9 cellular contexts compared by ENCODE assay signal in genomic region chr3:13420817-13421755, GRCh38. TPM values are rescaled to one million over a fixed set of nuclear protein-coding genes. Genes with fewer than 3 reads are reported as not detected.
A peak's percentile ranks its signal among the peaks of the same experiment; 100 is the strongest.
DNase-seq lines count a peak whose midpoint lies in the region; ATAC-seq and TF ChIP-seq lines count a peak whose summit lies in the region.
"Had no signal": no experiment of that assay in that cellular context is flagged by ENCODE, and none has a peak within 500 bp of the region (broad histone marks: within the 10 kb centered on the region; RNA-seq: fewer than 3 reads in every experiment).

No MANE protein-coding gene starts in this region.

- no peak for TF ChIP-seq RAD21 in liver (IDR thresholded peaks at IDR 0.05)

- TSS peak; percentile 74 for BruUV-seq in PC-9 (replicated peaks; lab: Mats Ljungman, UMichigan)

- H3K27ac ChIP-seq in PC-9 (peak overlapping the region; percentile 54), liver (ENCODE audit: low read depth in 1 of 2, low read length in 2 of 2) (peak overlapping the region; percentile 56 to 76)
- H3K27ac ChIP-seq: epithelial cell of prostate had no signal

- H3K9ac ChIP-seq in liver (ENCODE audit: low read depth in 1 of 2, low read length in 2 of 2), result no peak overlapping the region

- intact Hi-C loops in PC-9 (cut with micrococcal nuclease; ENCODE audit: unreplicated experiment), result loop anchor here (2.0 kb wide), 1 partner anchor 32 kb away; no protein-coding TSS in a partner anchor

- H4K20me1 ChIP-seq in PC-9 (ENCODE audit: insufficient read depth), result peaks cover 12% of the 10 kb centered on the region

- WGBS in liver, result 69% methylated on average over 27 of the region's 27 CpGs

- H3K27me3 ChIP-seq in PC-9 (ENCODE audit: insufficient read depth, low read depth) (no peaks in the 10 kb centered on the region), liver (ENCODE audit: control insufficient read depth in 4 of 4, insufficient read depth in 4 of 4, low read length in 3 of 4) (no peaks in the 10 kb centered on the region)

- H3F3A ChIP-seq in PC-9 (ENCODE audit: insufficient read depth, low read depth), result peaks cover 23% of the 10 kb centered on the region; the same call in 1 of the 2 replicates

- no peak; the same call in 1 of the 2 replicates for TF ChIP-seq CTCF in PC-9 (conservative IDR thresholded peaks at IDR 0.05)
- TF ChIP-seq CTCF in liver (IDR thresholded peaks at IDR 0.05; ENCODE audit: low read depth, low read length, missing input control), result no peak

- peak overlapping the region; percentile 86 for H3K4me2 ChIP-seq in PC-9

- no peaks in the 10 kb centered on the region for H3K9me2 ChIP-seq in PC-9 (ENCODE audit: insufficient read depth)

- no peak for ATAC-seq in HG03520 (IDR thresholded peaks at IDR 0.05; ENCODE audit: unreplicated experiment)

- H3K4me1 ChIP-seq in PC-9 (replicated peaks; ENCODE audit: insufficient read depth) (peaks cover 42% of the 10 kb centered on the region), liver (ENCODE audit: control insufficient read depth in 4 of 4, insufficient read depth in 4 of 4, low read length in 3 of 4) (peaks cover 5 to 34% (median 19%) of the 10 kb centered on the region in 4 donors)

- peaks cover 36% of the 10 kb centered on the region for H3K79me2 ChIP-seq in PC-9 (ENCODE audit: low read depth)

- peak; percentile 16 for DNase-seq in NCI-H82 (lab: John Stamatoyannopoulos, UW)
- DNase-seq in NCI-H82 treated with DMSO at 0.1 percent for 48 hours (lab: John Stamatoyannopoulos, UW; ENCODE audit: unreplicated experiment), result no peak
- DNase-seq in PC-9, result peak; percentile 76 to 84
- DNase-seq in activated effector memory CD4-positive, alpha-beta T cell treated with Interleukin-2 at 50 U/mL for 16 hours, result peak; percentile 68
- DNase-seq in stimulated activated CD8-positive, alpha-beta memory T cell treated with anti-CD3 and anti-CD28 coated beads, Interleukin-2, amount 100 ng/mL, for 48 hours (ENCODE audit: low read depth in 2 of 2), result peak; percentile 42 to 60
- DNase-seq in NCI-H1092 (lab: John Stamatoyannopoulos, UW), result no peak

- no peaks in the 10 kb centered on the region for H3K9me3 ChIP-seq in PC-9 (ENCODE audit: insufficient read depth, low read depth)
- no peaks in the 10 kb centered on the region for H3K9me3 ChIP-seq in liver (ENCODE audit: control insufficient read depth in 4 of 4, low read length in 3 of 4)

- peak overlapping the region; percentile 90 for H3K4me3 ChIP-seq in PC-9
- H3K4me3 ChIP-seq in liver (ENCODE audit: low read depth in 1 of 3, low read length in 3 of 3), result peak overlapping the region in 2 of 3 donors; percentile 49 to 90

- CTCF ChIA-PET in PC-9 (lab: Charles Lee), result interaction anchor here (0.6 kb wide), 1 partner anchor 59 kb away, joined by 3 read pairs; the partner anchor contains the start of gene HDAC11

- H3K36me3 ChIP-seq in PC-9 (ENCODE audit: low read depth) (no peaks in the 10 kb centered on the region), liver (ENCODE audit: control insufficient read depth in 4 of 4, insufficient read depth in 3 of 4, low read depth in 1 of 4, low read length in 3 of 4) (no peaks in the 10 kb centered on the region)

- peak overlapping the region; percentile 74 for H2AFZ ChIP-seq in PC-9

- POLR2A ChIA-PET in PC-9 (lab: Charles Lee; ENCODE audit: unreplicated experiment), result interaction anchor here (0.6 to 0.9 kb wide), 4 partner anchors 31 to 789 kb away, joined by 3 to 16 read pairs (median 4); no protein-coding TSS in a partner anchor

TF ChIP-seq in liver, 16 proteins besides CTCF, POLR2A, EP300 and RAD21:
- TF ChIP-seq NR2F2 (IDR thresholded peaks at IDR 0.05) (no peak), HNF4A (conservative IDR thresholded peaks at IDR 0.05) (no peak), FOXA1 (IDR thresholded peaks at IDR 0.05) (no peak), FOXA2 (IDR thresholded peaks at IDR 0.05) (no peak), RXRA (IDR thresholded peaks at IDR 0.05) (no peak), GABPA (IDR thresholded peaks at IDR 0.05 in 1 of 2, conservative IDR thresholded peaks at IDR 0.05 in 1 of 2) (no peak), EGR1 (IDR thresholded peaks at IDR 0.05; ENCODE audit: low read depth in 2 of 2) (no peak), ATF3 (IDR thresholded peaks at IDR 0.05) (no peak), MAX (IDR thresholded peaks at IDR 0.05) (no peak), YY1 (IDR thresholded peaks at IDR 0.05) (no peak), REST (IDR thresholded peaks at IDR 0.05) (no peak), TAF1 (conservative IDR thresholded peaks at IDR 0.05) (no peak), SP1 (IDR thresholded peaks at IDR 0.05) (no peak), HNF4G (IDR thresholded peaks at IDR 0.05) (no peak), ZBTB33 (IDR thresholded peaks at IDR 0.05) (no peak), JUND (IDR thresholded peaks at IDR 0.05) (no peak)

RNA-seq across cellular contexts. Expression of gene NUP210, which starts 1.0 kb away (rescaled TPM):
- 72.7 and 84.0 TPM in 2 replicates for total RNA-seq in PC-9 (2021)
- total RNA-seq in liver, result 10 to 100 TPM; 35.8 to 38.6 TPM
- polyA plus RNA-seq in liver, result 1 to 10 TPM; 9.9 to 10.0 TPM

RNA-seq across cellular contexts. Expression of gene HDAC11, which starts 59.0 kb away (rescaled TPM):
- total RNA-seq in PC-9 (2021), result 18.4 and 24.3 TPM in 2 replicates
- 1 to 10 TPM; 3.8 to 9.0 TPM for total RNA-seq in liver
- 1 to 10 TPM; 2.5 TPM for polyA plus RNA-seq in liver

Comparison
In these comparisons a context has a peak if more than half of its experiments do, and no peak if none do; other contexts are left out.
1. DNase-seq: peak in NCI-H82 (single experiment), PC-9 (2 of 2), activated effector memory CD4-positive, alpha-beta T cell treated with Interleukin-2 at 50 U/mL for 16 hours (single experiment) and stimulated activated CD8-positive, alpha-beta memory T cell treated with anti-CD3 and anti-CD28 coated beads, Interleukin-2, amount 100 ng/mL, for 48 hours (2 of 2); none in NCI-H82 treated with DMSO at 0.1 percent for 48 hours (single experiment) and NCI-H1092 (single experiment).